In the genomic region with DNA sequence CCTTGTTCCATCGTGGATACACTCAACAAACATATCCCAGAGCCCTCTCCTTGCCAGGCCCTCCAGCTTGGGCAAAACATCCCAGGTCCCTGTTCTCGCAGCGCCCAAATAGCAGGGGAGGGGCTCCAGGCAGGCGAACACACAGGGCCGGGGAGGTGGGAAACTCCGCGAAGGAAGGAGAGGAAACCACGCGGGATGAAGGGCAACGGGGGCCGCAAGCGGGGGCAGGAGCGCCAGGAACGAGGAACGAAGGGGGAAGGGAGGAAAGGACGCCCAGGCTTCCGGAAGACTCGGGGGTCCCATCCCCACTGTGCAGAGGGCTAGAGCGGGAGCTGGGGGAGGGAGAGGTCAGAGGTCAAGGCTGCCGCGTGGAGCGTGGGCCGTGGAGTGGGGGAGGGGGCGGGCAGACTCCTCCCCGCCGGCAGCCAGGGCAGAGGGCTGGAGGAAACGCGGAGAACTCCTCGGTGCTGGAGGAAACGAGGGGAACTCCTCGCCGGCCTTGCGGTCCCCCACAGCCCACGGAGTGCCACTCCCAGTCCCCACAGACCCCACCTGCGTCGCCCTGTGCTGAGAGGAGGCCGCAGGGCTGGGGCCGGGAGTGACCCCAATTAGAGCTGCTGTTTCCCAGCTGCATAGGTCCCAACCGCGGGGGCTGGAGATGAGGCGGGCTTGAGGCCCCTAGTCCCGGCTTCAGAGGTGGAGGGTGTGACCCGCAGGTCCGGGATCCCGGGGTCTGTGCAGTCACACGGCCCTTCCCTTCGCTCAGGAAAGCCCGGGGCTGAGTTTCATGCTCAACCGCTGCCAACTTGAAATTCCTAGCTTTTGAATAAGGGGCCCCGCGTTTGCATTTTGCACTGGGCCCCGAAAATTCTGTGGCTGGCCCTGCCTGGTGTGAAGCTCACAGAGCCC, we compare ENCODE assay signal across 8 cellular contexts. TPM values are rescaled to one million over a fixed set of nuclear protein-coding genes. Genes with fewer than 3 reads are reported as not detected.
DNase-seq lines count a peak whose midpoint lies in the region; ATAC-seq and TF ChIP-seq lines count a peak whose summit lies in the region.

No MANE protein-coding gene starts in this region.

- WGBS in tibial nerve, 2 donors, result 21 to 29% methylated on average over 43 to 46 of the region's 52 CpGs

- H3K4me3 Mint-ChIP-seq in dendritic cell treated with granulocyte-macrophage colony-stimulating factor and Interleukin-4, amounts not matched to agents 40 ng/mL and 50 ng/mL, for 4 days, result peak overlapping the region; percentile 70
- H3K4me3 Mint-ChIP-seq in natural killer cell, result peak overlapping the region; percentile 87

- peaks cover 0 to 46% (median 37%) of the 10 kb centered on the region in 4 donors for H3K4me1 ChIP-seq in tibial nerve

- TF ChIP-seq POLR2A in tibial nerve (IDR thresholded peaks at IDR 0.05), result no peak

- no peak for TF ChIP-seq EP300 in tibial nerve (IDR thresholded peaks at IDR 0.05)

- peaks cover 0 to 5% (median 0%) of the 10 kb centered on the region in 4 donors for H3K9me3 ChIP-seq in tibial nerve

- H3K27ac Mint-ChIP-seq in dendritic cell treated with granulocyte-macrophage colony-stimulating factor and Interleukin-4, amounts not matched to agents 40 ng/mL and 50 ng/mL, for 4 days, result peak overlapping the region; percentile 97
- peak overlapping the region; percentile 77 to 91 for H3K27ac Mint-ChIP-seq in natural killer cell

- DNase-seq in UCSD-AML1 (lab: John Stamatoyannopoulos, UW; ENCODE audit: unreplicated experiment) (peak; percentile 57), natural killer cell (peak; percentile 54), tibial nerve (ENCODE audit: low spot score in 2 of 2) (no peak), hypothalamus (lab: John Stamatoyannopoulos, UW) (no peak)

- peaks cover 48% of the 10 kb centered on the region for H3K4me1 Mint-ChIP-seq in dendritic cell treated with granulocyte-macrophage colony-stimulating factor and Interleukin-4, amounts not matched to agents 40 ng/mL and 50 ng/mL, for 4 days (ENCODE audit: low read depth)
- peaks cover 26 to 44% of the 10 kb centered on the region in 2 donors for H3K4me1 Mint-ChIP-seq in natural killer cell

- intact Hi-C loops in dendritic cell treated with granulocyte-macrophage colony-stimulating factor and Interleukin-4, amounts not matched to agents 40 ng/mL and 50 ng/mL, for 4 days (cut with micrococcal nuclease), result loop anchor here (5.0 kb wide), 1 partner anchor 42 kb away; no protein-coding TSS in a partner anchor
- intact Hi-C loops in natural killer cell (cut with micrococcal nuclease), result loop anchor here (1.0 to 10.0 kb wide), 3 partner anchors 8 to 325 kb away; partner anchors contain the start of gene PMEPA1

- no peak for TF ChIP-seq CTCF in natural killer cell (IDR thresholded peaks at IDR 0.05)
- no peak for TF ChIP-seq CTCF in tibial nerve (IDR thresholded peaks at IDR 0.05)

- H3K27me3 ChIP-seq in tibial nerve, result no peaks in the 10 kb centered on the region

- no peaks in the 10 kb centered on the region for H3K27me3 Mint-ChIP-seq in dendritic cell treated with granulocyte-macrophage colony-stimulating factor and Interleukin-4, amounts not matched to agents 40 ng/mL and 50 ng/mL, for 4 days
- no peaks in the 10 kb centered on the region for H3K27me3 Mint-ChIP-seq in natural killer cell (ENCODE audit: low read depth in 2 of 2)

- ATAC-seq in GM21528 (IDR thresholded peaks at IDR 0.05; ENCODE audit: low FRiP score, unreplicated experiment) (peak; percentile 8), natural killer cell (peak in 2 of 3 donors; percentile 2 to 9), GM21529 (IDR thresholded peaks at IDR 0.05; ENCODE audit: unreplicated experiment) (no peak), GM18909 (IDR thresholded peaks at IDR 0.05; ENCODE audit: poor library complexity, unreplicated experiment) (no peak)

- peaks cover 0 to 24% (median 0%) of the 10 kb centered on the region in 3 donors for H3K36me3 ChIP-seq in tibial nerve

- H3K27ac ChIP-seq in tibial nerve, result peak overlapping the region; percentile 41 to 86 (median 80)

- peaks cover 36% of the 10 kb centered on the region for H3K36me3 Mint-ChIP-seq in dendritic cell treated with granulocyte-macrophage colony-stimulating factor and Interleukin-4, amounts not matched to agents 40 ng/mL and 50 ng/mL, for 4 days (ENCODE audit: low read depth)
- H3K36me3 Mint-ChIP-seq in natural killer cell, result no peaks in the 10 kb centered on the region

- H3K9me3 Mint-ChIP-seq in dendritic cell treated with granulocyte-macrophage colony-stimulating factor and Interleukin-4, amounts not matched to agents 40 ng/mL and 50 ng/mL, for 4 days, result no peaks in the 10 kb centered on the region
- H3K9me3 Mint-ChIP-seq in natural killer cell, result no peaks in the 10 kb centered on the region

- peak overlapping the region; percentile 15 to 51 (median 30) for H3K4me3 ChIP-seq in tibial nerve

RNA-seq across cellular contexts. Expression of gene RBM38, which starts 1.2 kb away (rescaled TPM):
- total RNA-seq in natural killer cell (100 to 1,000 TPM; 217 to 392 (median 264) TPM), tibial nerve (10 to 100 TPM in 1 of 4 donors, 1 to 10 TPM in 3; 4.8 to 14.4 (median 5.8) TPM)

RNA-seq across cellular contexts. Expression of gene RAE1, which starts 38.9 kb away (rescaled TPM):
- total RNA-seq in natural killer cell, result 10 to 100 TPM; 50.3 to 66.8 (median 52.5) TPM
- 10 to 100 TPM; 12.6 to 20.9 (median 19.0) TPM for total RNA-seq in tibial nerve

Comparison
In these comparisons a context has a peak if more than half of its experiments do, and no peak if none do; other contexts are left out.
1. ATAC-seq: peak in GM21528 (single experiment) and natural killer cell (2 of 3); none in GM21529 (single experiment) and GM18909 (single experiment).
2. DNase-seq: peak in UCSD-AML1 (single experiment) and natural killer cell (single experiment); none in tibial nerve (0 of 2) and hypothalamus (0 of 51).
3. RNA of gene RBM38, which starts 1.2 kb away (total RNA-seq): 217 to 392 TPM in natural killer cell; 4.8 to 14.4 TPM in tibial nerve; every median in the first group is over 10 times any median in the second.